In the genomic region with DNA sequence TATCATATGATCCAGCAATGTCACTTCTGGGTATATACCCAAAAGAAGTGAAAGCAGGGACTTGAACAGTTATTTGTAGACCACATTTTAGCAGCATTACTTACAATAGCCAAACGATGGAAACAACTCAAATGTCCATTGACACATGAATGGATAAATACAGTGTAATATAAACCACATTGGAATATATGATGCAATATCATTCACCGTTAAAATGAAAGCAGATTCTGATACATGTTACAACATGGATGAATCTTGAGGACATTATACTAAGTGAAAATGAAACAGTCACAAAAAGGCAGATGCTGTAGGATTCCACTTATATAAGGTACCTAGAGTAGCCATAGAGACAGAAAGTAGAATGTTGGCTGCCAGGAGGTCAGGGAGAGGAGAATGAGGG, we compare ENCODE assay signal across 1 cellular context.
TF ChIP-seq lines count a peak whose summit lies in the region.

No MANE protein-coding gene starts in this region.

TF ChIP-seq in IMR-90, 13 proteins besides CTCF, POLR2A, EP300 and RAD21:
- TF ChIP-seq, protein P1, sequence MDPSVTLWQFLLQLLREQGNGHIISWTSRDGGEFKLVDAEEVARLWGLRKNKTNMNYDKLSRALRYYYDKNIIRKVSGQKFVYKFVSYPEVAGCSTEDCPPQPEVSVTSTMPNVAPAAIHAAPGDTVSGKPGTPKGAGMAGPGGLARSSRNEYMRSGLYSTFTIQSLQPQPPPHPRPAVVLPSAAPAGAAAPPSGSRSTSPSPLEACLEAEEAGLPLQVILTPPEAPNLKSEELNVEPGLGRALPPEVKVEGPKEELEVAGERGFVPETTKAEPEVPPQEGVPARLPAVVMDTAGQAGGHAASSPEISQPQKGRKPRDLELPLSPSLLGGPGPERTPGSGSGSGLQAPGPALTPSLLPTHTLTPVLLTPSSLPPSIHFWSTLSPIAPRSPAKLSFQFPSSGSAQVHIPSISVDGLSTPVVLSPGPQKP (IDR thresholded peaks at IDR 0.05; ENCODE audit: borderline replicate concordance, low read depth, low read length): no peak
- TF ChIP-seq MXI1 (IDR thresholded peaks at IDR 0.05; ENCODE audit: borderline replicate concordance, low read depth, low read length): no peak
- peak; percentile 69 for TF ChIP-seq CEBPB (IDR thresholded peaks at IDR 0.05; ENCODE audit: low read depth, low read length)
- no peak for TF ChIP-seq MAFK (IDR thresholded peaks at IDR 0.05; ENCODE audit: low read depth, low read length)
- TF ChIP-seq RCOR1 (IDR thresholded peaks at IDR 0.05; ENCODE audit: insufficient replicate concordance, low read length): no peak
